In genomic region chr5:159668556-159668955, GRCh38 we compare ENCODE assay signal across 23 cellular contexts.
DNase-seq lines count a peak whose midpoint lies in the region; ATAC-seq, FAIRE-seq and TF ChIP-seq lines count a peak whose summit lies in the region.
"Had no signal": no experiment of that assay in that cellular context is flagged by ENCODE, and none has a peak within 500 bp of the region (broad histone marks: within the 10 kb centered on the region; RNA-seq: fewer than 3 reads in every experiment).

No MANE protein-coding gene starts in this region.

- in situ Hi-C loops in KBM-7 (cut with MboI; ENCODE audit: low pct_unique_long_range_greater_than_20kb, low sequenced_read_pairs) = no loop called here

- no peaks in the 10 kb centered on the region for H3K36me3 ChIP-seq in Caco-2 (ENCODE audit: control insufficient read depth, insufficient read depth, low read length)
- H3K36me3 ChIP-seq: BLaER1 treated with 17β-estradiol and CSF1 and Interleukin-3, amounts not matched to agents 10 nM and 100 nM had no signal

- peak; percentile 17 for DNase-seq in activated CD4-positive, alpha-beta memory T cell treated with anti-CD3 and anti-CD28 coated beads, Interleukin-2, amount 10 ng/mL, durations not matched to agents 7 days and 5 days
- DNase-seq in activated CD4-positive, alpha-beta memory T cell treated with anti-CD3 and anti-CD28 coated beads for 36 hours = no peak
- DNase-seq in HTR-8/SVneo (ENCODE audit: insufficient read length, low spot score) (no peak), KBM-7 (no peak), Caco-2 (no peak)
- no peak for DNase-seq in effector memory CD8-positive, alpha-beta T cell
- DNase-seq in stimulated activated effector memory CD8-positive, alpha-beta T cell treated with anti-CD3 and anti-CD28 coated beads, Interleukin-12 subunit alpha, Interleukin-12 subunit beta, amount 100 ng/mL, for 72 hours (ENCODE audit: low spot score in 2 of 2) = no peak
- DNase-seq: AML-193; CD4-positive, alpha-beta T cell; CD8-positive, alpha-beta T cell; DMS 273 treated with DMSO at 0.1 percent for 48 hours; DMS153; DMS53; DMS79; DND-41; EL; GDM1 had no signal

- CTCF ChIA-PET in activated CD4-positive, alpha-beta memory T cell treated with anti-CD3 and anti-CD28 coated beads, Interleukin-2, amount 10 ng/mL, durations not matched to agents 7 days and 5 days (lab: Charles Lee) = no interaction called here
- CTCF ChIA-PET in activated CD4-positive, alpha-beta memory T cell treated with anti-CD3 and anti-CD28 coated beads for 36 hours (lab: Charles Lee) = no interaction called here
- CTCF ChIA-PET in Caco-2 (lab: Charles Lee) = no interaction called here

- intact Hi-C loops in activated CD4-positive, alpha-beta memory T cell treated with anti-CD3 and anti-CD28 coated beads for 36 hours (cut with micrococcal nuclease) = no loop called here
- intact Hi-C loops in Caco-2 (cut with micrococcal nuclease; ENCODE audit: unreplicated experiment) = loop anchor here (10.0 kb wide), 1 partner anchor 224 kb away; no protein-coding TSS in a partner anchor

- POLR2A ChIA-PET in activated CD4-positive, alpha-beta memory T cell treated with anti-CD3 and anti-CD28 coated beads, Interleukin-2, amount 10 ng/mL, durations not matched to agents 7 days and 5 days (lab: Charles Lee) = no interaction called here
- POLR2A ChIA-PET in activated CD4-positive, alpha-beta memory T cell treated with anti-CD3 and anti-CD28 coated beads for 36 hours (lab: Charles Lee) = no interaction called here
- POLR2A ChIA-PET in Caco-2 (lab: Charles Lee) = no interaction called here

- no peak overlapping the region for H3K4me3 ChIP-seq in Caco-2 (ENCODE audit: low read depth, low read length)
- H3K4me3 ChIP-seq: A549; BLaER1 treated with 17β-estradiol and CSF1 and Interleukin-3, amounts not matched to agents 10 nM and 100 nM; GM12878 had no signal

- no TSS peak for BruUV-seq in Caco-2 (replicated peaks; lab: Mats Ljungman, UMichigan)

- peaks cover 9% of the 10 kb centered on the region for H3K4me1 Mint-ChIP-seq in activated CD4-positive, alpha-beta memory T cell treated with anti-CD3 and anti-CD28 coated beads, Interleukin-2, amount 10 ng/mL, durations not matched to agents 7 days and 5 days
- H3K4me1 Mint-ChIP-seq in activated CD4-positive, alpha-beta memory T cell treated with anti-CD3 and anti-CD28 coated beads for 36 hours (ENCODE audit: low read depth) = peaks cover 3% of the 10 kb centered on the region
- peaks cover 4 to 10% of the 10 kb centered on the region in 2 donors for H3K4me1 Mint-ChIP-seq in effector memory CD8-positive, alpha-beta T cell (ENCODE audit: low read depth in 2 of 2)
- H3K4me1 Mint-ChIP-seq in stimulated activated effector memory CD8-positive, alpha-beta T cell treated with anti-CD3 and anti-CD28 coated beads, Interleukin-12 subunit alpha, Interleukin-12 subunit beta, amount 100 ng/mL, for 72 hours = peaks cover 12% of the 10 kb centered on the region
- H3K4me1 Mint-ChIP-seq in Caco-2 (ENCODE audit: low read depth, unreplicated experiment) = no peaks in the 10 kb centered on the region
- H3K4me1 Mint-ChIP-seq: B cell had no signal

- H3K9me3 Mint-ChIP-seq in activated CD4-positive, alpha-beta memory T cell treated with anti-CD3 and anti-CD28 coated beads, Interleukin-2, amount 10 ng/mL, durations not matched to agents 7 days and 5 days = peaks cover 3% of the 10 kb centered on the region
- H3K9me3 Mint-ChIP-seq in activated CD4-positive, alpha-beta memory T cell treated with anti-CD3 and anti-CD28 coated beads for 36 hours = peaks cover 6% of the 10 kb centered on the region
- H3K9me3 Mint-ChIP-seq in effector memory CD8-positive, alpha-beta T cell = peaks cover under 1 to 3% of the 10 kb centered on the region in 2 donors
- peaks cover 4% of the 10 kb centered on the region for H3K9me3 Mint-ChIP-seq in stimulated activated effector memory CD8-positive, alpha-beta T cell treated with anti-CD3 and anti-CD28 coated beads, Interleukin-12 subunit alpha, Interleukin-12 subunit beta, amount 100 ng/mL, for 72 hours
- H3K9me3 Mint-ChIP-seq in Caco-2 (ENCODE audit: unreplicated experiment) = peaks cover 5% of the 10 kb centered on the region

- ATAC-seq in effector memory CD8-positive, alpha-beta T cell (replicated peaks) = peak; percentile 78
- ATAC-seq in stimulated activated effector memory CD8-positive, alpha-beta T cell treated with anti-CD3 and anti-CD28 coated beads, Interleukin-12 subunit alpha, Interleukin-12 subunit beta, amount 100 ng/mL, for 72 hours = peak; percentile 16
- ATAC-seq: A549; CD8-positive, alpha-beta T cell; GM12878 had no signal

- H3K36me3 Mint-ChIP-seq in activated CD4-positive, alpha-beta memory T cell treated with anti-CD3 and anti-CD28 coated beads, Interleukin-2, amount 10 ng/mL, durations not matched to agents 7 days and 5 days (ENCODE audit: low read depth) = no peaks in the 10 kb centered on the region
- H3K36me3 Mint-ChIP-seq in activated CD4-positive, alpha-beta memory T cell treated with anti-CD3 and anti-CD28 coated beads for 36 hours = no peaks in the 10 kb centered on the region
- H3K36me3 Mint-ChIP-seq in effector memory CD8-positive, alpha-beta T cell (ENCODE audit: insufficient read depth) = no peaks in the 10 kb centered on the region
- H3K36me3 Mint-ChIP-seq in stimulated activated effector memory CD8-positive, alpha-beta T cell treated with anti-CD3 and anti-CD28 coated beads, Interleukin-12 subunit alpha, Interleukin-12 subunit beta, amount 100 ng/mL, for 72 hours = no peaks in the 10 kb centered on the region
- H3K36me3 Mint-ChIP-seq in Caco-2 (ENCODE audit: insufficient read depth, unreplicated experiment) = no peaks in the 10 kb centered on the region
- H3K36me3 Mint-ChIP-seq: CD8-positive, alpha-beta T cell had no signal

- no peak overlapping the region for H3K27ac Mint-ChIP-seq in activated CD4-positive, alpha-beta memory T cell treated with anti-CD3 and anti-CD28 coated beads, Interleukin-2, amount 10 ng/mL, durations not matched to agents 7 days and 5 days
- H3K27ac Mint-ChIP-seq in activated CD4-positive, alpha-beta memory T cell treated with anti-CD3 and anti-CD28 coated beads for 36 hours = no peak overlapping the region
- no peak overlapping the region for H3K27ac Mint-ChIP-seq in effector memory CD8-positive, alpha-beta T cell
- H3K27ac Mint-ChIP-seq in stimulated activated effector memory CD8-positive, alpha-beta T cell treated with anti-CD3 and anti-CD28 coated beads, Interleukin-12 subunit alpha, Interleukin-12 subunit beta, amount 100 ng/mL, for 72 hours = no peak overlapping the region
- H3K27ac Mint-ChIP-seq in Caco-2 (ENCODE audit: unreplicated experiment) = no peak overlapping the region
- H3K27ac Mint-ChIP-seq: B cell; CD4-positive, alpha-beta T cell; CD8-positive, alpha-beta T cell had no signal

- no peaks in the 10 kb centered on the region for H3K4me1 ChIP-seq in Caco-2
- H3K4me1 ChIP-seq: A549; BLaER1 treated with 17β-estradiol and CSF1 and Interleukin-3, amounts not matched to agents 10 nM and 100 nM had no signal

- peaks cover 6% of the 10 kb centered on the region for H3K27me3 Mint-ChIP-seq in activated CD4-positive, alpha-beta memory T cell treated with anti-CD3 and anti-CD28 coated beads, Interleukin-2, amount 10 ng/mL, durations not matched to agents 7 days and 5 days
- H3K27me3 Mint-ChIP-seq in activated CD4-positive, alpha-beta memory T cell treated with anti-CD3 and anti-CD28 coated beads for 36 hours = peaks cover 2% of the 10 kb centered on the region
- H3K27me3 Mint-ChIP-seq in effector memory CD8-positive, alpha-beta T cell = peaks cover 0 to 11% of the 10 kb centered on the region in 2 donors
- peaks cover 6% of the 10 kb centered on the region for H3K27me3 Mint-ChIP-seq in Caco-2 (ENCODE audit: insufficient read depth, unreplicated experiment)
- H3K27me3 Mint-ChIP-seq: B cell had no signal

- FAIRE-seq in HTR-8/SVneo (lab: Jason Lieb, UNC) = peak; percentile 9
- FAIRE-seq: A549, GM12878, GM12892, GM18507 had no signal

- H3K27me3 ChIP-seq in Caco-2 (replicated peaks; ENCODE audit: control insufficient read depth, insufficient read depth, low read length) = no peaks in the 10 kb centered on the region
- H3K27me3 ChIP-seq: BLaER1 treated with 17β-estradiol and CSF1 and Interleukin-3, amounts not matched to agents 10 nM and 100 nM had no signal

- no peak overlapping the region for H3K4me3 Mint-ChIP-seq in activated CD4-positive, alpha-beta memory T cell treated with anti-CD3 and anti-CD28 coated beads, Interleukin-2, amount 10 ng/mL, durations not matched to agents 7 days and 5 days
- no peak overlapping the region for H3K4me3 Mint-ChIP-seq in activated CD4-positive, alpha-beta memory T cell treated with anti-CD3 and anti-CD28 coated beads for 36 hours
- H3K4me3 Mint-ChIP-seq in effector memory CD8-positive, alpha-beta T cell = no peak overlapping the region
- H3K4me3 Mint-ChIP-seq in stimulated activated effector memory CD8-positive, alpha-beta T cell treated with anti-CD3 and anti-CD28 coated beads, Interleukin-12 subunit alpha, Interleukin-12 subunit beta, amount 100 ng/mL, for 72 hours = no peak overlapping the region
- no peak overlapping the region for H3K4me3 Mint-ChIP-seq in Caco-2 (ENCODE audit: unreplicated experiment)
- H3K4me3 Mint-ChIP-seq: B cell; CD4-positive, alpha-beta T cell; CD8-positive, alpha-beta T cell had no signal

- H3K9me3 ChIP-seq in Caco-2 = no peaks in the 10 kb centered on the region
- H3K9me3 ChIP-seq: A549 had no signal

- TF ChIP-seq CTCF in Caco-2 (IDR thresholded peaks at IDR 0.05; ENCODE audit: insufficient read depth in 1 of 2, low read depth in 1 of 2, low read length in 1 of 2, severe bottlenecking in 1 of 2, unreplicated experiment in 1 of 2) = no peak
